Comparison of ENCODE assay signal across 1 cellular context in genomic region chr17:10019941-10020403, GRCh38.
TF ChIP-seq lines count a peak whose summit lies in the region.

No MANE protein-coding gene starts in this region.

TF ChIP-seq in GM23338, 12 proteins besides CTCF, POLR2A, EP300 and RAD21 (continued from another document):
- TF ChIP-seq REST (IDR thresholded peaks at IDR 0.05; ENCODE audit: unreplicated experiment), result no peak
- TF ChIP-seq POLR2AphosphoS5 (IDR thresholded peaks at IDR 0.05; ENCODE audit: low read depth), result no peak
- no peak for TF ChIP-seq ZNF331 (CRISPR knock-in tag; IDR thresholded peaks at IDR 0.05; ENCODE audit: low read depth)
- no peak for TF ChIP-seq NANOG (IDR thresholded peaks at IDR 0.05; ENCODE audit: borderline replicate concordance)
- TF ChIP-seq JUNB (IDR thresholded peaks at IDR 0.05; ENCODE audit: unreplicated experiment), result no peak
- no peak for TF ChIP-seq CREB1 (CRISPR knock-in tag; IDR thresholded peaks at IDR 0.05; ENCODE audit: low read depth)
- no peak for TF ChIP-seq ETS1 (IDR thresholded peaks at IDR 0.05)
